Comparison of ENCODE assay signal across 11 cellular contexts in the genomic region with DNA sequence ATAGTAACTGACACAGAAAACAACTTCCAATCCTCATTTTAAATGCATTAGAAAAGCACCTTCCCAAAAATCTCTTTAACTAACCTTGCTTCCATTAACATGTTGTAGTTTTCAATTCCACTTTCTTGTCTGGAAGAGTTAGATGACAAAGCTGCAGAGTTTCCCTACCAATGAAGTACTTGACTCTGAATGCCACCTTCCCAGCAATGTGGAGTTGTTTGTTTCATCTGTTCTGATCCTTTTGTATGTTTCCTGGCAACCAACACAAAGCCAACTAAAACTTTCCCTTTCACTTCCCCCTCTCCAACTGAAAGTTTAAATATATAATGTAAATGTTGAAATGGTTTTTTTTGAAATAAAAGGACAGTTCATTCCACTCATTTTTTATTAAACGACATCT. TPM values are rescaled to one million over a fixed set of nuclear protein-coding genes. Genes with fewer than 3 reads are reported as not detected.
A peak's percentile ranks its signal among the peaks of the same experiment; 100 is the strongest.
DNase-seq lines count a peak whose midpoint lies in the region; ATAC-seq and TF ChIP-seq lines count a peak whose summit lies in the region.
"Had no signal": no experiment of that assay in that cellular context is flagged by ENCODE, and none has a peak within 500 bp of the region (broad histone marks: within the 10 kb centered on the region; RNA-seq: fewer than 3 reads in every experiment).

A gene (minus strand): TSS at position 193 of the 400 bp plus-strand sequence. CDS start 517 bp downstream, outside the sequence.

- H3K9me3 Mint-ChIP-seq in MCF 10A (ENCODE audit: unreplicated experiment), result no peaks in the 10 kb centered on the region
- H3K9me3 Mint-ChIP-seq: activated naive CD4-positive, alpha-beta T cell treated with anti-CD3 and anti-CD28 coated beads, Interleukin-2, amount 10 ng/mL, durations not matched to agents 7 days and 5 days had no signal

- H3K4me3 ChIP-seq in breast epithelium (no peak within 1 kb of the TSS), stomach smooth muscle (ENCODE audit: low read length in 2 of 2) (peak within 1 kb of the TSS; percentile 35 to 48)

- H3K27ac ChIP-seq in breast epithelium (no peak within 1 kb of the TSS), stomach smooth muscle (ENCODE audit: low read length) (no peak within 1 kb of the TSS)

- no peaks in the 10 kb centered on the region for H3K36me3 Mint-ChIP-seq in MCF 10A (ENCODE audit: insufficient read depth, unreplicated experiment)
- H3K36me3 Mint-ChIP-seq: activated naive CD4-positive, alpha-beta T cell treated with anti-CD3 and anti-CD28 coated beads, Interleukin-2, amount 10 ng/mL, durations not matched to agents 7 days and 5 days had no signal

- no peaks in the 10 kb centered on the region for H3K27me3 Mint-ChIP-seq in MCF 10A (ENCODE audit: insufficient read depth, unreplicated experiment)

- H3K9me3 ChIP-seq in breast epithelium (no peaks in the 10 kb centered on the region), stomach smooth muscle (ENCODE audit: control insufficient read depth in 2 of 2, low read length in 2 of 2) (no peaks in the 10 kb centered on the region)

- peak within 1 kb of the TSS; percentile 1 for H3K27ac Mint-ChIP-seq in MCF 10A (ENCODE audit: low read depth, unreplicated experiment)
- H3K27ac Mint-ChIP-seq: activated naive CD4-positive, alpha-beta T cell treated with anti-CD3 and anti-CD28 coated beads, Interleukin-2, amount 10 ng/mL, durations not matched to agents 7 days and 5 days had no signal

- CTCF ChIA-PET in MCF 10A (lab: Yijun Ruan, JAX), result interaction anchor here (0.5 kb wide), 1 partner anchor 215 kb away, joined by 3 read pairs; no protein-coding TSS in a partner anchor

- no peak for DNase-seq in MCF 10A (ENCODE audit: unreplicated experiment)
- no peak for DNase-seq in breast epithelium (ENCODE audit: low spot score in 2 of 2)
- peak; percentile 58 for DNase-seq in NCI-H2196 (lab: John Stamatoyannopoulos, UW; ENCODE audit: unreplicated experiment)
- peak; percentile 10 for DNase-seq in foreskin melanocyte
- no peak for DNase-seq in GM19238 (ENCODE audit: insufficient read length, low spot score)
- DNase-seq in NCI-H146 (lab: John Stamatoyannopoulos, UW), result no peak
- DNase-seq: ACHN; activated naive CD4-positive, alpha-beta T cell treated with anti-CD3 and anti-CD28 coated beads, Interleukin-2, amount 10 ng/mL, durations not matched to agents 7 days and 5 days had no signal

- no peak for TF ChIP-seq POLR2A in breast epithelium (IDR thresholded peaks at IDR 0.05)

- intact Hi-C loops in MCF 10A (cut with micrococcal nuclease), result no loop called here
- intact Hi-C loops in breast epithelium (cut with DNase I; ENCODE audit: low total_unique reads), result no loop called here

- H3K36me3 ChIP-seq in breast epithelium (no peaks in the 10 kb centered on the region), stomach smooth muscle (ENCODE audit: control insufficient read depth in 2 of 2, insufficient read depth in 2 of 2, low read length in 2 of 2) (no peaks in the 10 kb centered on the region)

- ATAC-seq in GM21526 (IDR thresholded peaks at IDR 0.05; ENCODE audit: low FRiP score, unreplicated experiment), result no peak
- ATAC-seq: sciatic nerve had no signal

- no peaks in the 10 kb centered on the region for H3K27me3 ChIP-seq in breast epithelium
- no peaks in the 10 kb centered on the region for H3K27me3 ChIP-seq in stomach smooth muscle (ENCODE audit: control insufficient read depth in 1 of 2, insufficient read depth in 2 of 2, low read length in 2 of 2)

- BruUV-seq in MCF 10A (replicated peaks; lab: Mats Ljungman, UMichigan), result no TSS peak

- no peaks in the 10 kb centered on the region for H3K4me1 Mint-ChIP-seq in MCF 10A (ENCODE audit: insufficient read depth, unreplicated experiment)
- H3K4me1 Mint-ChIP-seq: activated naive CD4-positive, alpha-beta T cell treated with anti-CD3 and anti-CD28 coated beads, Interleukin-2, amount 10 ng/mL, durations not matched to agents 7 days and 5 days had no signal

- H3K9ac ChIP-seq in stomach smooth muscle (ENCODE audit: low read length in 2 of 2), result no peak within 1 kb of the TSS

- H3K4me3 Mint-ChIP-seq in MCF 10A (ENCODE audit: unreplicated experiment), result no peak within 1 kb of the TSS
- H3K4me3 Mint-ChIP-seq: activated naive CD4-positive, alpha-beta T cell treated with anti-CD3 and anti-CD28 coated beads, Interleukin-2, amount 10 ng/mL, durations not matched to agents 7 days and 5 days had no signal

- H3K4me1 ChIP-seq in breast epithelium, result no peaks in the 10 kb centered on the region
- H3K4me1 ChIP-seq in stomach smooth muscle (ENCODE audit: control insufficient read depth, insufficient read depth, low read length), result no peaks in the 10 kb centered on the region

- TF ChIP-seq CTCF in MCF 10A (IDR thresholded peaks at IDR 0.05; ENCODE audit: unreplicated experiment), result no peak
- TF ChIP-seq CTCF in breast epithelium (IDR thresholded peaks at IDR 0.05), result no peak

- POLR2A ChIA-PET in MCF 10A (lab: Yijun Ruan, JAX), result interaction anchor here (1.0 kb wide), 1 partner anchor 9 kb away, joined by 3 read pairs; no protein-coding TSS in a partner anchor

RNA-seq across cellular contexts. Expression of the gene that starts here (rescaled TPM):
- 0.54 and 0.98 TPM in 2 replicates for total RNA-seq in MCF 10A (2022)
- total RNA-seq in breast epithelium, result 1 to 10 TPM in 1 of 3 donors, under 1 TPM in 2; 0.80 to 1.9 (median 0.98) TPM

Comparison
In these comparisons a context has a peak if more than half of its experiments do, and no peak if none do; other contexts are left out.
1. DNase-seq: peak in NCI-H2196 (single experiment) and foreskin melanocyte (single experiment); none in MCF 10A (single experiment), breast epithelium (0 of 2), GM19238 (single experiment) and NCI-H146 (single experiment).
2. H3K4me3 ChIP-seq: peak in stomach smooth muscle (2 of 2); none in breast epithelium (0 of 3).